1 cellular context compared by ENCODE assay signal in the genomic region with DNA sequence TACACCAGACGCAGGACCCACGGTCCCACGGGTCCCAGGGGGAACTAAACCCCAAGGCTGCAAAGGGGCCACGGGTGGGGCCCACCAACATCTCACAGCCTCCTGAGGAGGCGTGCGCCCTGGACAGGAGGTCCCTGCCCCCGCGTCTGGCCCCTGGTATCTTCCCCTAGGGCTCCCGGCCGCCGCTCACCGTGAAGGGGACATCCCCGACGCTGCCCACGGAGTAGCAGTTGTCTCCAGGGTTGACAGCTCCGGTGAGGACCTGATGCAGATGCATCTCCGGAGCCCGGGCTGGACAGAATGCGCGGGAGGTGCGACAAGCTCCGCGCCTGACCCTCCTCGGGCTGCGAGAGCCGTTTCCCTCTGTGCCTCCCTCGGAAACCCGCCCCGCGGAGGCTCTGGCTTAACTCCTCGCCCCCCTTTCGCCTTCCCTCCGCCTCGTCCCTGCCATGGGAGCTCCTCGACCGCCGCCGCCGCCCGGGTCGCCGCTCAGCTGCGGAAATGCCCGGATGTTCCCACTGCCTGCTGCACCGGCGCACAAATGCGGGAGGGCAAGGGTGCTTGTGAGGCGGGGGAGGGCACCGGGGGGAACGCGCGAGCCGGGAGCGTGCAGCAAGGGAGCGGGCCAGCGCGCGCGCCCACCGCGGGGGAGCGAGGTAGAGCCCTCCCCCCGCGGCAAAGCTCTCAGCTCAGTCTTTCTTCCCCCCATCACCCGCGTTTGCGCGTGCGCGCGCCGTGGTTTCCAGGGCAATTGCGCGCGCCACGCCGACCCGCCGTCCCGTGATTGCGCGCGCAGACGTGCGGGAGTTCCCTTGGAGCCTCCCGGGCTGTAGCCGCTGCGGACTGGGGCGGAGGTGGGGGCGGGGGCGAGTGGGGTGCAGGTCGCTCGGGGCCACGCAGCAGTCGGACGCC.
TF ChIP-seq lines count a peak whose summit lies in the region.

A gene with protein sequence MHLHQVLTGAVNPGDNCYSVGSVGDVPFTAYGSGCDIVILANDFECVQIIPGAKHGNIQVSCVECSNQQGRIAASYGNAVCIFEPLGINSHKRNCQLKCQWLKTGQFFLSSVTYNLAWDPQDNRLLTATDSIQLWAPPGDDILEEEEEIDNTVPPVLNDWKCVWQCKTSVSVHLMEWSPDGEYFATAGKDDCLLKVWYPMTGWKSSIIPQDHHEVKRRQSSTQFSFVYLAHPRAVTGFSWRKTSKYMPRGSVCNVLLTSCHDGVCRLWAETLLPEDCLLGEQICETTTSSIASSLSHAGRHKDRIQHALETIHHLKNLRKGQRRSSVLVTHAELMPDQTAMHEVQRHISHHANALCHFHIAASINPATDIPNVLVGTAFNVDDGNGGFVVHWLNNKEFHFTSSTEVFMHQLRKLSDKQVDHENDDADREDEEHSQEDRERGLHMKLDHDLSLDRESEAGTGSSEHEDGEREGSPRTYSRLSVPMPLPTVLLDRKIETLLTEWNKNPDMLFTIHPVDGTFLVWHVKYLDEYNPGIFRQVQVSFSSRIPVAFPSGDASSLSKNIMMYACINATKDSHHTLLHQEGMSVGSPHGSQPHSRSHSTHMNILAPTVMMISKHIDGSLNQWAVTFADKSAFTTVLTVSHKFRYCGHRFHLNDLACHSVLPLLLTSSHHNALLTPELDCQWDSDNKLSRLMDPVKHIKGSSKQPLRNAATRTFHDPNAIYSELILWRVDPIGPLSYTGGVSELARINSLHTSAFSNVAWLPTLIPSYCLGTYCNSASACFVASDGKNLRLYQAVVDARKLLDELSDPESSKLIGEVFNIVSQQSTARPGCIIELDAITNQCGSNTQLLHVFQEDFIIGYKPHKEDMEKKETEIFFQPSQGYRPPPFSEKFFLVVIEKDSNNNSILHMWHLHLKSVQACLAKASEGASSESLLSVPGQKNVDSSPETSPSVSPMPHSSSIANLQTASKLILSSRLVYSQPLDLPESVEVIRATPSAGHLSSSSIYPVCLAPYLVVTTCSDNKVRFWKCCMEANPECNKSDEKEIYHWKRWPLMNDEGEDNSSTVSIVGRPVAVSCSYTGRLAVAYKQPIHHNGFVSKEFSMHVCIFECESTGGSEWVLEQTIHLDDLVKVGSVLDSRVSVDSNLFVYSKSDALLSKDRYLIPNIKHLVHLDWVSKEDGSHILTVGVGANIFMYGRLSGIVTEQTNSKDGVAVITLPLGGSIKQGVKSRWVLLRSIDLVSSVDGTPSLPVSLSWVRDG (N-terminal part only) (minus strand): TSS at position 503 of the 912 bp plus-strand sequence. CDS start 226 bp downstream, at position 277.

TF ChIP-seq in GM12878, 131 proteins besides CTCF, POLR2A, EP300 and RAD21 (continued from another document):
- peak; percentile 10; the same call in 1 of the 2 replicates for TF ChIP-seq PAX5 (IDR thresholded peaks at IDR 0.05; ENCODE audit: borderline replicate concordance, low read depth, low read length)
- TF ChIP-seq NBN (IDR thresholded peaks at IDR 0.05) = peak; percentile 72; the same call in 1 of the 2 replicates
- TF ChIP-seq EED (IDR thresholded peaks at IDR 0.05; ENCODE audit: low read depth) = 0 out of 2 replicates have a peak, but pooled peaks have one; percentile 2
- no peak for TF ChIP-seq SUZ12 (IDR thresholded peaks at IDR 0.05; ENCODE audit: unreplicated experiment)
- TF ChIP-seq ATF7 (IDR thresholded peaks at IDR 0.05; ENCODE audit: low read depth) = 0 out of 2 replicates have a peak, but pooled peaks have one; percentile 17
- TF ChIP-seq NR2C1 (IDR thresholded peaks at IDR 0.05) = no peak
- TF ChIP-seq NRF1 (conservative IDR thresholded peaks at IDR 0.05; ENCODE audit: low read depth, low read length) = peak; percentile 44
- TF ChIP-seq, protein P1, sequence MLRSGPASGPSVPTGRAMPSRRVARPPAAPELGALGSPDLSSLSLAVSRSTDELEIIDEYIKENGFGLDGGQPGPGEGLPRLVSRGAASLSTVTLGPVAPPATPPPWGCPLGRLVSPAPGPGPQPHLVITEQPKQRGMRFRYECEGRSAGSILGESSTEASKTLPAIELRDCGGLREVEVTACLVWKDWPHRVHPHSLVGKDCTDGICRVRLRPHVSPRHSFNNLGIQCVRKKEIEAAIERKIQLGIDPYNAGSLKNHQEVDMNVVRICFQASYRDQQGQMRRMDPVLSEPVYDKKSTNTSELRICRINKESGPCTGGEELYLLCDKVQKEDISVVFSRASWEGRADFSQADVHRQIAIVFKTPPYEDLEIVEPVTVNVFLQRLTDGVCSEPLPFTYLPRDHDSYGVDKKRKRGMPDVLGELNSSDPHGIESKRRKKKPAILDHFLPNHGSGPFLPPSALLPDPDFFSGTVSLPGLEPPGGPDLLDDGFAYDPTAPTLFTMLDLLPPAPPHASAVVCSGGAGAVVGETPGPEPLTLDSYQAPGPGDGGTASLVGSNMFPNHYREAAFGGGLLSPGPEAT (IDR thresholded peaks at IDR 0.05; ENCODE audit: low read depth) = 0 out of 2 replicates have a peak, but pooled peaks have one; percentile 69
- peak in 1 of 2 experiments; percentile 85; a peak in 2 of 4 replicates for TF ChIP-seq BHLHE40 (IDR thresholded peaks at IDR 0.05; ENCODE audit: borderline replicate concordance in 1 of 2, low read depth in 2 of 2, low read length in 1 of 2)
- no peak for TF ChIP-seq RBBP5 (conservative IDR thresholded peaks at IDR 0.05)
- TF ChIP-seq RELA (IDR thresholded peaks at IDR 0.05; ENCODE audit: borderline replicate concordance, partially characterized antibody) = peak; percentile 43
- 0 out of 2 replicates have a peak, but pooled peaks have one; percentile 4 for TF ChIP-seq MEF2A (IDR thresholded peaks at IDR 0.05; ENCODE audit: insufficient read depth, low read depth, low read length)
- 0 out of 2 replicates have a peak, but pooled peaks have one; percentile 40 for TF ChIP-seq MTA2 (IDR thresholded peaks at IDR 0.05; ENCODE audit: low read depth)
- TF ChIP-seq ZZZ3 (IDR thresholded peaks at IDR 0.05; ENCODE audit: control insufficient read depth, insufficient read length, low read depth) = no peak
- TF ChIP-seq SPI1 (IDR thresholded peaks at IDR 0.05; ENCODE audit: borderline replicate concordance, insufficient read depth, low read depth, low read length) = no peak
- peak; percentile 80 for TF ChIP-seq DPF2 (IDR thresholded peaks at IDR 0.05)
- no peak; the same call in 1 of the 2 replicates for TF ChIP-seq RB1 (IDR thresholded peaks at IDR 0.05; ENCODE audit: borderline replicate concordance)
- TF ChIP-seq, protein P2, sequence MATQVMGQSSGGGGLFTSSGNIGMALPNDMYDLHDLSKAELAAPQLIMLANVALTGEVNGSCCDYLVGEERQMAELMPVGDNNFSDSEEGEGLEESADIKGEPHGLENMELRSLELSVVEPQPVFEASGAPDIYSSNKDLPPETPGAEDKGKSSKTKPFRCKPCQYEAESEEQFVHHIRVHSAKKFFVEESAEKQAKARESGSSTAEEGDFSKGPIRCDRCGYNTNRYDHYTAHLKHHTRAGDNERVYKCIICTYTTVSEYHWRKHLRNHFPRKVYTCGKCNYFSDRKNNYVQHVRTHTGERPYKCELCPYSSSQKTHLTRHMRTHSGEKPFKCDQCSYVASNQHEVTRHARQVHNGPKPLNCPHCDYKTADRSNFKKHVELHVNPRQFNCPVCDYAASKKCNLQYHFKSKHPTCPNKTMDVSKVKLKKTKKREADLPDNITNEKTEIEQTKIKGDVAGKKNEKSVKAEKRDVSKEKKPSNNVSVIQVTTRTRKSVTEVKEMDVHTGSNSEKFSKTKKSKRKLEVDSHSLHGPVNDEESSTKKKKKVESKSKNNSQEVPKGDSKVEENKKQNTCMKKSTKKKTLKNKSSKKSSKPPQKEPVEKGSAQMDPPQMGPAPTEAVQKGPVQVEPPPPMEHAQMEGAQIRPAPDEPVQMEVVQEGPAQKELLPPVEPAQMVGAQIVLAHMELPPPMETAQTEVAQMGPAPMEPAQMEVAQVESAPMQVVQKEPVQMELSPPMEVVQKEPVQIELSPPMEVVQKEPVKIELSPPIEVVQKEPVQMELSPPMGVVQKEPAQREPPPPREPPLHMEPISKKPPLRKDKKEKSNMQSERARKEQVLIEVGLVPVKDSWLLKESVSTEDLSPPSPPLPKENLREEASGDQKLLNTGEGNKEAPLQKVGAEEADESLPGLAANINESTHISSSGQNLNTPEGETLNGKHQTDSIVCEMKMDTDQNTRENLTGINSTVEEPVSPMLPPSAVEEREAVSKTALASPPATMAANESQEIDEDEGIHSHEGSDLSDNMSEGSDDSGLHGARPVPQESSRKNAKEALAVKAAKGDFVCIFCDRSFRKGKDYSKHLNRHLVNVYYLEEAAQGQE (IDR thresholded peaks at IDR 0.05; ENCODE audit: low read depth, low read length) = no peak
- peak; percentile 25 to 76; a peak in 3 of 4 replicates for TF ChIP-seq IKZF2 (IDR thresholded peaks at IDR 0.05)
- TF ChIP-seq CEBPB (IDR thresholded peaks at IDR 0.05; ENCODE audit: borderline replicate concordance in 1 of 2, low read depth in 2 of 2, low read length in 2 of 2) = no peak
- TF ChIP-seq EGR1 (IDR thresholded peaks at IDR 0.05; ENCODE audit: borderline replicate concordance in 1 of 2, low read depth in 2 of 2, low read length in 2 of 2) = peak in 1 of 2 experiments; percentile 80; a peak in 2 of 3 replicates
- TF ChIP-seq TARDBP (IDR thresholded peaks at IDR 0.05; ENCODE audit: borderline replicate concordance) = no peak
- no peak; the same call in 1 of the 2 replicates for TF ChIP-seq ZNF217 (IDR thresholded peaks at IDR 0.05)
- TF ChIP-seq, protein P3, sequence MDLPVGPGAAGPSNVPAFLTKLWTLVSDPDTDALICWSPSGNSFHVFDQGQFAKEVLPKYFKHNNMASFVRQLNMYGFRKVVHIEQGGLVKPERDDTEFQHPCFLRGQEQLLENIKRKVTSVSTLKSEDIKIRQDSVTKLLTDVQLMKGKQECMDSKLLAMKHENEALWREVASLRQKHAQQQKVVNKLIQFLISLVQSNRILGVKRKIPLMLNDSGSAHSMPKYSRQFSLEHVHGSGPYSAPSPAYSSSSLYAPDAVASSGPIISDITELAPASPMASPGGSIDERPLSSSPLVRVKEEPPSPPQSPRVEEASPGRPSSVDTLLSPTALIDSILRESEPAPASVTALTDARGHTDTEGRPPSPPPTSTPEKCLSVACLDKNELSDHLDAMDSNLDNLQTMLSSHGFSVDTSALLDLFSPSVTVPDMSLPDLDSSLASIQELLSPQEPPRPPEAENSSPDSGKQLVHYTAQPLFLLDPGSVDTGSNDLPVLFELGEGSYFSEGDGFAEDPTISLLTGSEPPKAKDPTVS (IDR thresholded peaks at IDR 0.05; ENCODE audit: low read depth, low read length) = no peak
- TF ChIP-seq TCF7 (IDR thresholded peaks at IDR 0.05; ENCODE audit: borderline replicate concordance) = no peak
- peak; percentile 96 for TF ChIP-seq GATAD2B (conservative IDR thresholded peaks at IDR 0.05; ENCODE audit: low read depth)
- no peak for TF ChIP-seq TCF3 (IDR thresholded peaks at IDR 0.05; ENCODE audit: borderline replicate concordance, insufficient read depth, low read depth, low read length)
- TF ChIP-seq, protein P4, sequence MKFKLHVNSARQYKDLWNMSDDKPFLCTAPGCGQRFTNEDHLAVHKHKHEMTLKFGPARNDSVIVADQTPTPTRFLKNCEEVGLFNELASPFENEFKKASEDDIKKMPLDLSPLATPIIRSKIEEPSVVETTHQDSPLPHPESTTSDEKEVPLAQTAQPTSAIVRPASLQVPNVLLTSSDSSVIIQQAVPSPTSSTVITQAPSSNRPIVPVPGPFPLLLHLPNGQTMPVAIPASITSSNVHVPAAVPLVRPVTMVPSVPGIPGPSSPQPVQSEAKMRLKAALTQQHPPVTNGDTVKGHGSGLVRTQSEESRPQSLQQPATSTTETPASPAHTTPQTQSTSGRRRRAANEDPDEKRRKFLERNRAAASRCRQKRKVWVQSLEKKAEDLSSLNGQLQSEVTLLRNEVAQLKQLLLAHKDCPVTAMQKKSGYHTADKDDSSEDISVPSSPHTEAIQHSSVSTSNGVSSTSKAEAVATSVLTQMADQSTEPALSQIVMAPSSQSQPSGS (IDR thresholded peaks at IDR 0.05; ENCODE audit: low read length) = no peak
- peak; percentile 67 for TF ChIP-seq NR2F1 (conservative IDR thresholded peaks at IDR 0.05)
- TF ChIP-seq MEF2B (IDR thresholded peaks at IDR 0.05; ENCODE audit: partially characterized antibody, poor library complexity, severe bottlenecking) = peak; percentile 94
- TF ChIP-seq, protein P5, sequence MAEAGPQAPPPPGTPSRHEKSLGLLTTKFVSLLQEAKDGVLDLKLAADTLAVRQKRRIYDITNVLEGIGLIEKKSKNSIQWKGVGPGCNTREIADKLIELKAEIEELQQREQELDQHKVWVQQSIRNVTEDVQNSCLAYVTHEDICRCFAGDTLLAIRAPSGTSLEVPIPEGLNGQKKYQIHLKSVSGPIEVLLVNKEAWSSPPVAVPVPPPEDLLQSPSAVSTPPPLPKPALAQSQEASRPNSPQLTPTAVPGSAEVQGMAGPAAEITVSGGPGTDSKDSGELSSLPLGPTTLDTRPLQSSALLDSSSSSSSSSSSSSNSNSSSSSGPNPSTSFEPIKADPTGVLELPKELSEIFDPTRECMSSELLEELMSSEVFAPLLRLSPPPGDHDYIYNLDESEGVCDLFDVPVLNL (IDR thresholded peaks at IDR 0.05; ENCODE audit: low read depth, low read length) = no peak
- no peak for TF ChIP-seq NR2C2 (IDR thresholded peaks at IDR 0.05; ENCODE audit: borderline replicate concordance, control insufficient read depth, insufficient read length, low read depth)
